In the genomic region with DNA sequence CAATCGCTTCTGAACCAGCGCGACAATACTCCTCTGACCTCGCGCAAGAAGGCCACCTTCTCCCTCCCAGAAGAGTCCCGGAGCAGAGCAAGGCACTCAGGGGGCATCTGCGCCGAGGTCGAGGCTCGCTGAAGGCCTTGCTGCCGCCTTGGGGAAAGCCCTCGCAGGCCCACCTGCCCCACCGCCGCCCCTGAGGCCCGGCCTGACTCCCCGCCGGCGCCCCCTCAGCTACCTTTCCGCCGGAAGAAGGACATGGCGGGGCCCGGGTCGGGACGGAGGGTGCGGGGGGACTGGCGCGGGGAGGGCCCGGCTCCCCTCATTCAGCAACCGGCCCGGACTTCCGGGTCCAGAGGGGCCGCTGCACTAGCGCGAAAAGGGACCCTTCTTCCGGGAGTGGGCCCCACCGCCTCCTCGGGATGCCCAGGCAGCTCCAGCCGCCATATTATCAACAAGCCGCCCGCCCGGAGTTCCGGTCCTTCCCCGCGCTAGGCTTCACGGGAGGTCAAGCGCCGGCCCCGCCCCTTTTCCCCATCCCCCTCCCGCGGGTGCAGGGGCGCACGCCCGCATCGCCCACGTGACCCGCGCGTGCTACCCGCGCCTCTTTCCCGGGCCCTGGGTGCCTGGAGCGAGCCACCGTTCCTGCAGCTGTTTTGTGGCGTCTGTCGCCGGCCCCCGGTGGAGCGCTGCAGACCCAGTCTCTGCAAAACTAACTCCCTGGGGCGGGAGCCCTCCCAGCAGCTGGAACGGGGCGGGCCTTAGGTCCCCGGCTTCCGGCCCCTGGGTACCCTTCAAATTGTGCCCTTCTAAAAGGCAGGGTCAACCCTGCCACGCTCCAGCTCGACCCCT, we compare ENCODE assay signal across 1 cellular context.
TF ChIP-seq lines count a peak whose summit lies in the region.

A gene with protein sequence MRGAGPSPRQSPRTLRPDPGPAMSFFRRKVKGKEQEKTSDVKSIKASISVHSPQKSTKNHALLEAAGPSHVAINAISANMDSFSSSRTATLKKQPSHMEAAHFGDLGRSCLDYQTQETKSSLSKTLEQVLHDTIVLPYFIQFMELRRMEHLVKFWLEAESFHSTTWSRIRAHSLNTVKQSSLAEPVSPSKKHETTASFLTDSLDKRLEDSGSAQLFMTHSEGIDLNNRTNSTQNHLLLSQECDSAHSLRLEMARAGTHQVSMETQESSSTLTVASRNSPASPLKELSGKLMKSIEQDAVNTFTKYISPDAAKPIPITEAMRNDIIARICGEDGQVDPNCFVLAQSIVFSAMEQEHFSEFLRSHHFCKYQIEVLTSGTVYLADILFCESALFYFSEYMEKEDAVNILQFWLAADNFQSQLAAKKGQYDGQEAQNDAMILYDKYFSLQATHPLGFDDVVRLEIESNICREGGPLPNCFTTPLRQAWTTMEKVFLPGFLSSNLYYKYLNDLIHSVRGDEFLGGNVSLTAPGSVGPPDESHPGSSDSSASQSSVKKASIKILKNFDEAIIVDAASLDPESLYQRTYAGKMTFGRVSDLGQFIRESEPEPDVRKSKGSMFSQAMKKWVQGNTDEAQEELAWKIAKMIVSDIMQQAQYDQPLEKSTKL (minus strand): TSS at position 469 of the 846 bp plus-strand sequence. CDS start 149 bp downstream, at position 320.

TF ChIP-seq in WTC11, 78 proteins besides CTCF, POLR2A, EP300 and RAD21 (continued from another document):
- TF ChIP-seq, protein P1, sequence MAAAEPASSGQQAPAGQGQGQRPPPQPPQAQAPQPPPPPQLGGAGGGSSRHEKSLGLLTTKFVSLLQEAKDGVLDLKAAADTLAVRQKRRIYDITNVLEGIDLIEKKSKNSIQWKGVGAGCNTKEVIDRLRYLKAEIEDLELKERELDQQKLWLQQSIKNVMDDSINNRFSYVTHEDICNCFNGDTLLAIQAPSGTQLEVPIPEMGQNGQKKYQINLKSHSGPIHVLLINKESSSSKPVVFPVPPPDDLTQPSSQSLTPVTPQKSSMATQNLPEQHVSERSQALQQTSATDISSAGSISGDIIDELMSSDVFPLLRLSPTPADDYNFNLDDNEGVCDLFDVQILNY (CRISPR knock-in tag; IDR thresholded peaks at IDR 0.05), result peak; percentile 95
- TF ChIP-seq, protein P2, sequence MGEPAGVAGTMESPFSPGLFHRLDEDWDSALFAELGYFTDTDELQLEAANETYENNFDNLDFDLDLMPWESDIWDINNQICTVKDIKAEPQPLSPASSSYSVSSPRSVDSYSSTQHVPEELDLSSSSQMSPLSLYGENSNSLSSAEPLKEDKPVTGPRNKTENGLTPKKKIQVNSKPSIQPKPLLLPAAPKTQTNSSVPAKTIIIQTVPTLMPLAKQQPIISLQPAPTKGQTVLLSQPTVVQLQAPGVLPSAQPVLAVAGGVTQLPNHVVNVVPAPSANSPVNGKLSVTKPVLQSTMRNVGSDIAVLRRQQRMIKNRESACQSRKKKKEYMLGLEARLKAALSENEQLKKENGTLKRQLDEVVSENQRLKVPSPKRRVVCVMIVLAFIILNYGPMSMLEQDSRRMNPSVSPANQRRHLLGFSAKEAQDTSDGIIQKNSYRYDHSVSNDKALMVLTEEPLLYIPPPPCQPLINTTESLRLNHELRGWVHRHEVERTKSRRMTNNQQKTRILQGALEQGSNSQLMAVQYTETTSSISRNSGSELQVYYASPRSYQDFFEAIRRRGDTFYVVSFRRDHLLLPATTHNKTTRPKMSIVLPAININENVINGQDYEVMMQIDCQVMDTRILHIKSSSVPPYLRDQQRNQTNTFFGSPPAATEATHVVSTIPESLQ (CRISPR knock-in tag; IDR thresholded peaks at IDR 0.05), result no peak
- TF ChIP-seq NFYB (CRISPR knock-in tag; conservative IDR thresholded peaks at IDR 0.05; ENCODE audit: low read depth) (0 out of 2 replicates have a peak, but pooled peaks have one; percentile 25), FOXK1 (CRISPR knock-in tag; IDR thresholded peaks at IDR 0.05) (peak; percentile 93), JAZF1 (CRISPR knock-in tag; IDR thresholded peaks at IDR 0.05) (no peak), ZNF423 (CRISPR knock-in tag; IDR thresholded peaks at IDR 0.05) (peak; percentile 71), MXD4 (CRISPR knock-in tag; IDR thresholded peaks at IDR 0.05; ENCODE audit: borderline replicate concordance) (no peak), TEAD4 (CRISPR knock-in tag; IDR thresholded peaks at IDR 0.05) (no peak), ZNF121 (CRISPR knock-in tag; IDR thresholded peaks at IDR 0.05) (0 out of 2 replicates have a peak, but pooled peaks have one; percentile 31), NFATC4 (CRISPR knock-in tag; IDR thresholded peaks at IDR 0.05) (no peak), ELF4 (CRISPR knock-in tag; IDR thresholded peaks at IDR 0.05; ENCODE audit: low read depth) (0 out of 2 replicates have a peak, but pooled peaks have one; percentile 77), ETV6 (CRISPR knock-in tag; IDR thresholded peaks at IDR 0.05) (peak; percentile 90), CREB1 (CRISPR knock-in tag; IDR thresholded peaks at IDR 0.05) (no peak)
- TF ChIP-seq, protein P3, sequence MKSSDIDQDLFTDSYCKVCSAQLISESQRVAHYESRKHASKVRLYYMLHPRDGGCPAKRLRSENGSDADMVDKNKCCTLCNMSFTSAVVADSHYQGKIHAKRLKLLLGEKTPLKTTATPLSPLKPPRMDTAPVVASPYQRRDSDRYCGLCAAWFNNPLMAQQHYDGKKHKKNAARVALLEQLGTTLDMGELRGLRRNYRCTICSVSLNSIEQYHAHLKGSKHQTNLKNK (CRISPR knock-in tag; IDR thresholded peaks at IDR 0.05), result no peak
- TF ChIP-seq, protein P4, sequence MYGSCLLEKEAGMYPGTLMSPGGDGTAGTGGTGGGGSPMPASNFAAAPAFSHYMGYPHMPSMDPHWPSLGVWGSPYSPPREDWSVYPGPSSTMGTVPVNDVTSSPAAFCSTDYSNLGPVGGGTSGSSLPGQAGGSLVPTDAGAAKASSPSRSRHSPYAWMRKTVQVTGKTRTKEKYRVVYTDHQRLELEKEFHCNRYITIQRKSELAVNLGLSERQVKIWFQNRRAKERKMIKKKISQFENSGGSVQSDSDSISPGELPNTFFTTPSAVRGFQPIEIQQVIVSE (CRISPR knock-in tag; IDR thresholded peaks at IDR 0.05; ENCODE audit: borderline replicate concordance), result no peak
- TF ChIP-seq, protein P5, sequence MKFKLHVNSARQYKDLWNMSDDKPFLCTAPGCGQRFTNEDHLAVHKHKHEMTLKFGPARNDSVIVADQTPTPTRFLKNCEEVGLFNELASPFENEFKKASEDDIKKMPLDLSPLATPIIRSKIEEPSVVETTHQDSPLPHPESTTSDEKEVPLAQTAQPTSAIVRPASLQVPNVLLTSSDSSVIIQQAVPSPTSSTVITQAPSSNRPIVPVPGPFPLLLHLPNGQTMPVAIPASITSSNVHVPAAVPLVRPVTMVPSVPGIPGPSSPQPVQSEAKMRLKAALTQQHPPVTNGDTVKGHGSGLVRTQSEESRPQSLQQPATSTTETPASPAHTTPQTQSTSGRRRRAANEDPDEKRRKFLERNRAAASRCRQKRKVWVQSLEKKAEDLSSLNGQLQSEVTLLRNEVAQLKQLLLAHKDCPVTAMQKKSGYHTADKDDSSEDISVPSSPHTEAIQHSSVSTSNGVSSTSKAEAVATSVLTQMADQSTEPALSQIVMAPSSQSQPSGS (CRISPR knock-in tag; IDR thresholded peaks at IDR 0.05; ENCODE audit: borderline replicate concordance, low read depth), result no peak; the same call in 1 of the 2 replicates
